In the genomic region with DNA sequence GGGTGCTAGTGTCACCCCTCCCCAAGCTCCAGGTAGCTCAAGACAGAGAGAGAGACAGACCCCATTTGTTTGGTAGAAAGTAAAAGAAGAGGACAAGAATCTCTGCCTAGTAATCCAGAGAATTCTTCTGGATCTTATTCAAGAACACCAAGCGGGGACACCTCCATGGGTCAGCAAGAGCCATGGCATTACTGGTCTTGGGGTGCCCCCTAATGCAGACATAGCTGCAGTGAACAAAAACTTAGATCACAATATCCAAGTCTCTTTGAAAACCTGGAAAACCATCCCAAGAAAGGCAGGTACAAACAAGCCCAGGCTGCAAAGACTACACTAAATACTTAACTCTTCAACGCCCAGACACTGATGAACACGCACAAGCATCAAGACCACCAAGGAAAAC, we compare ENCODE assay signal across 15 cellular contexts. TPM values are rescaled to one million over a fixed set of nuclear protein-coding genes. Genes with fewer than 3 reads are reported as not detected.
DNase-seq lines count a peak whose midpoint lies in the region; ATAC-seq, FAIRE-seq and TF ChIP-seq lines count a peak whose summit lies in the region.
"Had no signal": no experiment of that assay in that cellular context is flagged by ENCODE, and none has a peak within 500 bp of the region (broad histone marks: within the 10 kb centered on the region; RNA-seq: fewer than 3 reads in every experiment).

No MANE protein-coding gene starts in this region.

- POLR2A ChIA-PET in Panc1 (lab: Charles Lee): no interaction called here

- no peaks in the 10 kb centered on the region for H4K20me1 ChIP-seq in fibroblast of lung (ENCODE audit: control insufficient read depth, extremely low read depth, insufficient read depth, low read length)

- H3K27ac ChIP-seq in left ventricle myocardium inferior (replicated peaks) (no peak overlapping the region), Panc1 (ENCODE audit: low read length) (no peak overlapping the region), fibroblast of lung (ENCODE audit: insufficient read depth, low read length) (no peak overlapping the region), small intestine (ENCODE audit: low read depth in 1 of 2, low read length in 1 of 2) (no peak overlapping the region), vagina (no peak overlapping the region)
- H3K27ac ChIP-seq: epithelial cell of prostate had no signal

- H3K4me1 ChIP-seq in left ventricle myocardium inferior (no peaks in the 10 kb centered on the region), Panc1 (ENCODE audit: control insufficient read depth, insufficient read depth, low read length) (no peaks in the 10 kb centered on the region), fibroblast of lung (ENCODE audit: control insufficient read depth, extremely low read depth, insufficient read depth, low read length) (no peaks in the 10 kb centered on the region), small intestine (ENCODE audit: control insufficient read depth in 2 of 2, insufficient read depth in 1 of 2, low read depth in 1 of 2, low read length in 1 of 2) (no peaks in the 10 kb centered on the region), vagina (no peaks in the 10 kb centered on the region)

- in situ Hi-C loops in Panc1 (cut with HindIII; ENCODE audit: low pct_unique_long_range_greater_than_20kb, low sequenced_read_pairs): no loop called here

- WGBS in small intestine, 3 donors: 81 to 90% (median 86%) methylated on average over 3 of the region's 3 CpGs

- peaks cover 5% of the 10 kb centered on the region for H3K27me3 ChIP-seq in left ventricle myocardium inferior (ENCODE audit: low read depth)
- no peaks in the 10 kb centered on the region for H3K27me3 ChIP-seq in Panc1 (ENCODE audit: control insufficient read depth, insufficient read depth, low read length)
- no peaks in the 10 kb centered on the region for H3K27me3 ChIP-seq in fibroblast of lung (ENCODE audit: control insufficient read depth, insufficient read depth, low read length)
- H3K27me3 ChIP-seq in small intestine (ENCODE audit: control insufficient read depth in 2 of 2, insufficient read depth in 2 of 2, low read length in 2 of 2): no peaks in the 10 kb centered on the region
- H3K27me3 ChIP-seq in vagina: no peaks in the 10 kb centered on the region

- no peak for FAIRE-seq in small intestine (lab: Jason Lieb, UNC)

- BruUV-seq in Panc1 (replicated peaks; lab: Mats Ljungman, UMichigan): no TSS peak

- no peak for TF ChIP-seq POLR2A in vagina (IDR thresholded peaks at IDR 0.05)

- intact Hi-C loops in left ventricle myocardium inferior (cut with micrococcal nuclease) (no loop called here), Right ventricle myocardium superior (cut with DNase I) (no loop called here), Panc1 (cut with micrococcal nuclease; ENCODE audit: unreplicated experiment) (loop anchor here (10.0 kb wide), 1 partner anchor 109 kb away; no protein-coding TSS in a partner anchor), vagina (cut with DNase I) (no loop called here)

- CTCF ChIA-PET in Panc1 (lab: Charles Lee): no interaction called here

- TF ChIP-seq CTCF in left ventricle myocardium inferior (IDR thresholded peaks at IDR 0.05; ENCODE audit: borderline replicate concordance): peak; percentile 17
- 0 out of 2 replicates have a peak, but pooled peaks have one; percentile 9 for TF ChIP-seq CTCF in Panc1 (IDR thresholded peaks at IDR 0.05)
- TF ChIP-seq CTCF in fibroblast of lung (conservative IDR thresholded peaks at IDR 0.05 in 1 of 2, IDR thresholded peaks at IDR 0.05 in 1 of 2; ENCODE audit: low read depth in 1 of 2, low read length in 2 of 2): peak; percentile 32 to 36
- peak in 1 of 3 experiments; percentile 8 for TF ChIP-seq CTCF in vagina (IDR thresholded peaks at IDR 0.05)

- H3K9ac ChIP-seq in fibroblast of lung (ENCODE audit: insufficient read depth, low read length): no peak overlapping the region

- H3K4me2 ChIP-seq in fibroblast of lung (ENCODE audit: extremely low read depth, insufficient read depth, low read length): no peak overlapping the region

- DNase-seq in left ventricle myocardium inferior (no peak), Right ventricle myocardium superior (no peak), Panc1 (ENCODE audit: low read depth, low spot score) (no peak), fibroblast of lung (ENCODE audit: low read depth in 2 of 2) (peak; percentile 18 to 42), small intestine (peak; percentile 29), NCI-H2029 (lab: John Stamatoyannopoulos, UW) (no peak), vagina (ENCODE audit: extremely low spot score in 2 of 2) (no peak)
- DNase-seq: activated CD8-positive, alpha-beta memory T cell treated with anti-CD3 and anti-CD28 coated beads for 24 hours; activated naive CD4-positive, alpha-beta T cell treated with anti-CD3 and anti-CD28 coated beads, Interleukin-2, amount 10 ng/mL, durations not matched to agents 7 days and 5 days; NCI-H1417 treated with DMSO at 0.1 percent for 48 hours; NCI-H526; T1000 had no signal

- H3K4me3 ChIP-seq in left ventricle myocardium inferior (no peak overlapping the region), Panc1 (ENCODE audit: low read depth in 2 of 2, low read length in 2 of 2) (no peak overlapping the region), fibroblast of lung (replicated peaks in 1 of 4; ENCODE audit: control extremely low read depth in 1 of 4, insufficient read depth in 1 of 4, low read depth in 3 of 4, low read length in 4 of 4) (no peak overlapping the region), small intestine (ENCODE audit: low read depth in 1 of 2, low read length in 2 of 2) (no peak overlapping the region), vagina (no peak overlapping the region)

- H3K79me2 ChIP-seq in fibroblast of lung (ENCODE audit: control insufficient read depth, insufficient read depth, low read length): no peaks in the 10 kb centered on the region

- H3K36me3 ChIP-seq in left ventricle myocardium inferior (no peaks in the 10 kb centered on the region), Panc1 (ENCODE audit: control insufficient read depth, insufficient read depth, low read length) (no peaks in the 10 kb centered on the region), fibroblast of lung (ENCODE audit: control insufficient read depth, insufficient read depth, low read length) (no peaks in the 10 kb centered on the region), small intestine (ENCODE audit: control insufficient read depth in 2 of 2, insufficient read depth in 2 of 2, low read length in 2 of 2) (no peaks in the 10 kb centered on the region), vagina (no peaks in the 10 kb centered on the region)

- H3K9me3 ChIP-seq in left ventricle myocardium inferior (replicated peaks) (no peaks in the 10 kb centered on the region), Panc1 (ENCODE audit: control insufficient read depth, insufficient read depth, low read depth, low read length) (no peaks in the 10 kb centered on the region), fibroblast of lung (ENCODE audit: control insufficient read depth, insufficient read depth, low read depth, low read length) (no peaks in the 10 kb centered on the region), small intestine (ENCODE audit: control insufficient read depth, low read depth) (no peaks in the 10 kb centered on the region), vagina (no peaks in the 10 kb centered on the region)

- no peak overlapping the region for H2AFZ ChIP-seq in fibroblast of lung (ENCODE audit: low read length)

- no peak for ATAC-seq in Right ventricle myocardium superior (ENCODE audit: poor library complexity)
- no peak for ATAC-seq in Panc1
- ATAC-seq in GM19467 (IDR thresholded peaks at IDR 0.05; ENCODE audit: unreplicated experiment): no peak
- ATAC-seq: HCT116 had no signal

RNA-seq across cellular contexts. Expression of gene PDE4D, which starts 29.9 kb away (rescaled TPM):
- 34.5 TPM for total RNA-seq in left ventricle myocardium inferior
- total RNA-seq in Right ventricle myocardium superior: 30.2 TPM
- 2.4 TPM for total RNA-seq in Panc1 (2021; ENCODE audit: unreplicated experiment)
- polyA plus RNA-seq in Panc1 (2012; ENCODE audit: insufficient read length): 0.50 TPM
- total RNA-seq in fibroblast of lung: 7.2 and 8.3 TPM in 2 replicates
- 1.6 and 2.1 TPM in 2 replicates for polyA plus RNA-seq in fibroblast of lung
- 0.66 and 0.98 TPM in 2 replicates for polyA plus RNA-seq in fibroblast of lung (2012)
- polyA minus RNA-seq in fibroblast of lung (ENCODE audit: low replicate concordance): 0.75 and 1.0 TPM in 2 replicates
- polyA plus RNA-seq in small intestine: 1 to 10 TPM; 2.9 to 5.7 (median 4.9) TPM
- 86.9 TPM for total RNA-seq in vagina

Comparison
In these comparisons a context has a peak if more than half of its experiments do, and no peak if none do; other contexts are left out.
1. DNase-seq: peak in fibroblast of lung (2 of 2) and small intestine (single experiment); none in left ventricle myocardium inferior (single experiment), Right ventricle myocardium superior (single experiment), Panc1 (single experiment), NCI-H2029 (single experiment) and vagina (0 of 2).